ENCODE assay signal across 3 cellular contexts in genomic region chr6:95589067-95589466, GRCh38.
TF ChIP-seq lines count a peak whose summit lies in the region.

No MANE protein-coding gene starts in this region.

TF ChIP-seq in A549, 52 proteins besides CTCF, POLR2A, EP300 and RAD21:
- TF ChIP-seq, protein P1, sequence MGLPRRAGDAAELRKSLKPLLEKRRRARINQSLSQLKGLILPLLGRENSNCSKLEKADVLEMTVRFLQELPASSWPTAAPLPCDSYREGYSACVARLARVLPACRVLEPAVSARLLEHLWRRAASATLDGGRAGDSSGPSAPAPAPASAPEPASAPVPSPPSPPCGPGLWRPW (IDR thresholded peaks at IDR 0.05) = no peak
- peak; percentile 26 for TF ChIP-seq MAFK (IDR thresholded peaks at IDR 0.05; ENCODE audit: partially characterized antibody)
TF ChIP-seq in A549: peak in this region for 1.

TF ChIP-seq in IMR-90, 13 proteins besides CTCF, POLR2A, EP300 and RAD21:
- TF ChIP-seq, protein P2, sequence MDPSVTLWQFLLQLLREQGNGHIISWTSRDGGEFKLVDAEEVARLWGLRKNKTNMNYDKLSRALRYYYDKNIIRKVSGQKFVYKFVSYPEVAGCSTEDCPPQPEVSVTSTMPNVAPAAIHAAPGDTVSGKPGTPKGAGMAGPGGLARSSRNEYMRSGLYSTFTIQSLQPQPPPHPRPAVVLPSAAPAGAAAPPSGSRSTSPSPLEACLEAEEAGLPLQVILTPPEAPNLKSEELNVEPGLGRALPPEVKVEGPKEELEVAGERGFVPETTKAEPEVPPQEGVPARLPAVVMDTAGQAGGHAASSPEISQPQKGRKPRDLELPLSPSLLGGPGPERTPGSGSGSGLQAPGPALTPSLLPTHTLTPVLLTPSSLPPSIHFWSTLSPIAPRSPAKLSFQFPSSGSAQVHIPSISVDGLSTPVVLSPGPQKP (IDR thresholded peaks at IDR 0.05; ENCODE audit: borderline replicate concordance, low read depth, low read length) = no peak
- TF ChIP-seq MAFK (IDR thresholded peaks at IDR 0.05; ENCODE audit: low read depth, low read length) = peak; percentile 75
TF ChIP-seq in IMR-90: peak in this region for 1.

TF ChIP-seq in H1, 55 proteins besides CTCF, POLR2A, EP300 and RAD21:
- TF ChIP-seq TCF12 (IDR thresholded peaks at IDR 0.05; ENCODE audit: low read depth, low read length) (no peak), MAFK (IDR thresholded peaks at IDR 0.05; ENCODE audit: low read depth, low read length) (peak; percentile 37; the same call in 1 of the 2 replicates), ATF2 (IDR thresholded peaks at IDR 0.05; ENCODE audit: low read length) (no peak)
